Comparison of ENCODE assay signal across 1 cellular context in genomic region chr3:133588784-133589465, GRCh38.
A peak's percentile ranks its signal among the peaks of the same experiment; 100 is the strongest.
TF ChIP-seq lines count a peak whose summit lies in the region.

No MANE protein-coding gene starts in this region.

TF ChIP-seq in GM12878, 131 proteins besides CTCF, POLR2A, EP300 and RAD21:
- TF ChIP-seq POLR2AphosphoS5 (IDR thresholded peaks at IDR 0.05; ENCODE audit: low read length) (peak; percentile 57; the same call in 1 of the 2 replicates), NBN (IDR thresholded peaks at IDR 0.05) (no peak), JUND (IDR thresholded peaks at IDR 0.05; ENCODE audit: low read depth, low read length) (no peak), MEF2A (IDR thresholded peaks at IDR 0.05; ENCODE audit: insufficient read depth, low read depth, low read length) (0 out of 2 replicates have a peak, but pooled peaks have one; percentile 28), JUNB (IDR thresholded peaks at IDR 0.05) (peak; percentile 54; the same call in 1 of the 2 replicates)
TF ChIP-seq in GM12878: peak in this region for 3.
